27 cellular contexts compared by ENCODE assay signal in the genomic region with DNA sequence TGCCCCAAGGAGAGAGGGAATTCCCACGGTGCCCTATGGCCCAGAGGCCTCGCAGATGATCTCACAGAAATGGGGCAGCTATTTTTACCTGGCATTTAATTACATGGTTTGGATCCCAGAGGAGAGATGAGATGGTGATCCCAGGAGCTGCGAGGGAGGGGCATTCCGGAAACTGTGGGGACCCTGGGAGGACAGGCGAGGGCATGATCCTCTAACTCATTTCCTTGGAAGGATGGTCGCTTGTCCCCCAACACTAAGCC. TPM values are rescaled to one million over a fixed set of nuclear protein-coding genes. Genes with fewer than 3 reads are reported as not detected.
DNase-seq lines count a peak whose midpoint lies in the region; ATAC-seq, FAIRE-seq and TF ChIP-seq lines count a peak whose summit lies in the region.
"Had no signal": no experiment of that assay in that cellular context is flagged by ENCODE, and none has a peak within 500 bp of the region (broad histone marks: within the 10 kb centered on the region; RNA-seq: fewer than 3 reads in every experiment).

No MANE protein-coding gene starts in this region.

- ATAC-seq in GM12878 = no peak
- ATAC-seq in gastrocnemius medialis = peak; percentile 75 to 80
- no peak for ATAC-seq in aorta (ENCODE audit: low FRiP score)
- ATAC-seq: GM23338 had no signal

- TF ChIP-seq POLR2A in GM12878 (IDR thresholded peaks at IDR 0.05; ENCODE audit: low read depth, low read length) (0 out of 2 replicates have a peak, but pooled peaks have one; percentile 24), gastrocnemius medialis (IDR thresholded peaks at IDR 0.05) (no peak)

- SMC1A ChIA-PET in GM12878 (lab: Charles Lee; ENCODE audit: uncharacterized antibody, unreplicated experiment) = interaction anchor here (0.8 to 1.4 kb wide), 4 partner anchors 11 to 97 kb away, joined by 3 to 4 read pairs (median 3); no protein-coding TSS in a partner anchor

- DNase-seq in GM12878 (ENCODE audit: low read depth, low spot score) = no peak
- DNase-seq in gastrocnemius medialis = peak; percentile 23 to 41
- no peak for DNase-seq in CD1c-positive myeloid dendritic cell (ENCODE audit: extremely low spot score)
- no peak for DNase-seq in aorta
- no peak for DNase-seq in pons (ENCODE audit: low spot score)
- DNase-seq in tibial artery = no peak
- DNase-seq: AML-193, DMS153, DND-41, HCEC 1CT, Kasumi-1, NCI-H1105, NCI-H1436 treated with DMSO at 0.1 percent for 48 hours, NCI-H1930, NCI-H2107, NCI-H446 treated with DMSO at 0.1 percent for 48 hours, NCI-H526 treated with DMSO at 0.1 percent for 48 hours, OCI-M1, Peyer's patch, SIG-M5, SW 1271 had no signal

- BruUV-seq in GM12878 (replicated peaks; lab: Mats Ljungman, UMichigan) = no TSS peak

- H3K4me3 ChIP-seq in BLaER1 treated with 17β-estradiol and CSF1 and Interleukin-3, amounts not matched to agents 10 nM and 100 nM = no peak overlapping the region
- H3K4me3 ChIP-seq in OCI-LY1 (ENCODE audit: low read depth, low read length, poor library complexity, severe bottlenecking) (no peak overlapping the region), GM12878 (no peak overlapping the region), gastrocnemius medialis (peak overlapping the region in 1 of 4 donors; percentile 7), aorta (ENCODE audit: low read length in 2 of 2) (no peak overlapping the region), tibial artery (no peak overlapping the region)
- H3K4me3 ChIP-seq: GM23338, Peyer's patch, SK-N-MC had no signal

- no peak overlapping the region for H3K9ac ChIP-seq in BLaER1 treated with 17β-estradiol and CSF1 and Interleukin-3, amounts not matched to agents 10 nM and 100 nM
- H3K9ac ChIP-seq in OCI-LY1 (ENCODE audit: low read length) (no peak overlapping the region), GM12878 (ENCODE audit: control insufficient read depth, insufficient read depth, low read length) (peak overlapping the region; percentile 22; the same call in 1 of the 2 replicates)

- H3K9me2 ChIP-seq in OCI-LY1 (ENCODE audit: low read depth, low read length) = no peaks in the 10 kb centered on the region

- peak overlapping the region in 3 of 11 experiments; percentile 1 to 12 (median 11); a peak in 2 of 22 replicates for H3K27ac ChIP-seq in BLaER1 treated with 17β-estradiol and CSF1 and Interleukin-3, amounts not matched to agents 10 nM and 100 nM
- H3K27ac ChIP-seq in OCI-LY1 (ENCODE audit: low read depth, low read length, poor library complexity, severe bottlenecking) = peak overlapping the region; percentile 68
- peak overlapping the region; percentile 24; the same call in 1 of the 2 replicates for H3K27ac ChIP-seq in GM12878 (ENCODE audit: control insufficient read depth, insufficient read depth)
- peak overlapping the region; percentile 81 to 87 (median 84) for H3K27ac ChIP-seq in gastrocnemius medialis
- H3K27ac ChIP-seq in aorta (ENCODE audit: low read depth in 1 of 2, low read length in 2 of 2) = no peak overlapping the region
- no peak overlapping the region for H3K27ac ChIP-seq in tibial artery
- H3K27ac ChIP-seq: HL-60, Peyer's patch, SK-N-MC had no signal

- WGBS in GM12878 (ENCODE audit: insufficient coverage, insufficient replicate concordance, low lambda C conversion rate, missing lambda C conversion rate) = 59% methylated on average over 6 of the region's 6 CpGs
- 82% methylated on average over 6 of the region's 6 CpGs for WGBS in aorta, 2 donors

- TF ChIP-seq CTCF in OCI-LY1 (IDR thresholded peaks at IDR 0.05; ENCODE audit: low read length) = no peak
- no peak for TF ChIP-seq CTCF in GM12878 (IDR thresholded peaks at IDR 0.05 in 2 of 3, conservative IDR thresholded peaks at IDR 0.05 in 1 of 3; ENCODE audit: control insufficient read depth in 2 of 3, extremely low read depth in 1 of 3, insufficient read depth in 1 of 3, low read depth in 3 of 3, low read length in 3 of 3)
- TF ChIP-seq CTCF in gastrocnemius medialis (IDR thresholded peaks at IDR 0.05 in 4 of 5, conservative IDR thresholded peaks at IDR 0.05 in 1 of 5) = no peak
- TF ChIP-seq CTCF in tibial artery (IDR thresholded peaks at IDR 0.05) = no peak

- H2AFZ ChIP-seq in OCI-LY1 (ENCODE audit: low read length) (no peak overlapping the region), GM12878 (ENCODE audit: control insufficient read depth, low read depth, low read length) (no peak overlapping the region)
- H2AFZ ChIP-seq: GM23338 had no signal

- no peak for TF ChIP-seq EP300 in GM12878 (IDR thresholded peaks at IDR 0.05; ENCODE audit: borderline replicate concordance in 1 of 2, control insufficient read depth in 1 of 2, low read depth in 2 of 2, low read length in 2 of 2)

- peaks cover 50 to 100% (median 92%) of the 10 kb centered on the region in 11 experiments for H4K20me1 ChIP-seq in BLaER1 treated with 17β-estradiol and CSF1 and Interleukin-3, amounts not matched to agents 10 nM and 100 nM
- H4K20me1 ChIP-seq in OCI-LY1 (ENCODE audit: insufficient read depth, low read length) (no peaks in the 10 kb centered on the region), GM12878 (ENCODE audit: control insufficient read depth, insufficient read depth) (no peaks in the 10 kb centered on the region; the same call in 1 of the 2 replicates)

- H3K27me3 ChIP-seq in BLaER1 treated with 17β-estradiol and CSF1 and Interleukin-3, amounts not matched to agents 10 nM and 100 nM = no peaks in the 10 kb centered on the region
- H3K27me3 ChIP-seq in OCI-LY1 (ENCODE audit: insufficient read depth, low read length) (no peaks in the 10 kb centered on the region), GM12878 (replicated peaks in 1 of 2; ENCODE audit: control insufficient read depth in 2 of 2, insufficient read depth in 2 of 2, low read length in 1 of 2) (no peaks in the 10 kb centered on the region), gastrocnemius medialis (no peaks in the 10 kb centered on the region), aorta (ENCODE audit: control insufficient read depth in 1 of 2, insufficient read depth in 2 of 2, low read length in 1 of 2) (no peaks in the 10 kb centered on the region), tibial artery (peaks cover 0 to 44% of the 10 kb centered on the region in 2 donors)
- H3K27me3 ChIP-seq: Peyer's patch had no signal

- H3K79me2 ChIP-seq in OCI-LY1 (ENCODE audit: insufficient read depth, low read length) (peaks cover 20% of the 10 kb centered on the region; the same call in 1 of the 2 replicates), GM12878 (ENCODE audit: control insufficient read depth, insufficient read depth, low read length) (peaks cover 67% of the 10 kb centered on the region)

- no peak for FAIRE-seq in GM12878 (lab: Jason Lieb, UNC)
- FAIRE-seq: A204.1 had no signal

- intact Hi-C loops in GM12878 (cut with micrococcal nuclease; ENCODE audit: unreplicated experiment) = no loop called here
- intact Hi-C loops in gastrocnemius medialis (cut with DNase I; ENCODE audit: low total_unique reads) = no loop called here
- intact Hi-C loops in aorta (cut with DNase I) = no loop called here
- intact Hi-C loops in tibial artery (cut with DNase I; ENCODE audit: low total_unique reads) = no loop called here

- H3K36me3 ChIP-seq in BLaER1 treated with 17β-estradiol and CSF1 and Interleukin-3, amounts not matched to agents 10 nM and 100 nM = peaks cover 9 to 51% (median 19%) of the 10 kb centered on the region in 11 experiments; a peak in 21 of 22 replicates
- H3K36me3 ChIP-seq in OCI-LY1 (ENCODE audit: insufficient read depth, low read length) (peaks cover 23% of the 10 kb centered on the region), GM12878 (ENCODE audit: control insufficient read depth in 2 of 2, insufficient read depth in 2 of 2, low read length in 1 of 2) (peaks cover 1 to 5% of the 10 kb centered on the region in 2 experiments), gastrocnemius medialis (no peaks in the 10 kb centered on the region), aorta (ENCODE audit: control insufficient read depth in 1 of 2, insufficient read depth in 2 of 2, low read length in 1 of 2) (no peaks in the 10 kb centered on the region), tibial artery (no peaks in the 10 kb centered on the region)
- H3K36me3 ChIP-seq: Peyer's patch had no signal

- peaks cover 58 to 83% (median 69%) of the 10 kb centered on the region in 10 experiments for H3K4me1 ChIP-seq in BLaER1 treated with 17β-estradiol and CSF1 and Interleukin-3, amounts not matched to agents 10 nM and 100 nM
- H3K4me1 ChIP-seq in OCI-LY1 (ENCODE audit: insufficient read depth, low read length, severe bottlenecking) = peaks cover 51% of the 10 kb centered on the region
- peaks cover 61% of the 10 kb centered on the region for H3K4me1 ChIP-seq in GM12878 (ENCODE audit: control insufficient read depth, insufficient read depth, low read length)
- H3K4me1 ChIP-seq in gastrocnemius medialis = peaks cover 40 to 42% of the 10 kb centered on the region in 2 donors
- H3K4me1 ChIP-seq in aorta (ENCODE audit: control insufficient read depth in 1 of 2, insufficient read depth in 2 of 2, low read length in 2 of 2) = no peaks in the 10 kb centered on the region
- H3K4me1 ChIP-seq in tibial artery = no peaks in the 10 kb centered on the region

- H3K9me3 ChIP-seq in BLaER1 treated with 17β-estradiol and CSF1 and Interleukin-3, amounts not matched to agents 10 nM and 100 nM (replicated peaks in 1 of 11) = no peaks in the 10 kb centered on the region
- H3K9me3 ChIP-seq in OCI-LY1 (ENCODE audit: low read length) = no peaks in the 10 kb centered on the region
- H3K9me3 ChIP-seq in GM12878 (replicated peaks; ENCODE audit: control insufficient read depth, insufficient read depth, low read length) = no peaks in the 10 kb centered on the region
- H3K9me3 ChIP-seq in gastrocnemius medialis = no peaks in the 10 kb centered on the region
- H3K9me3 ChIP-seq in aorta (ENCODE audit: control insufficient read depth, low read length) = no peaks in the 10 kb centered on the region
- H3K9me3 ChIP-seq in tibial artery = no peaks in the 10 kb centered on the region
- H3K9me3 ChIP-seq: Peyer's patch had no signal

- RAD21 ChIA-PET in GM12878 (lab: Charles Lee; ENCODE audit: unreplicated experiment) = interaction anchor here (1.1 to 2.9 kb wide), 3 partner anchors 8 to 11 kb away, joined by 3 to 13 read pairs (median 6); no protein-coding TSS in a partner anchor

- no peak for TF ChIP-seq RAD21 in GM12878 (IDR thresholded peaks at IDR 0.05; ENCODE audit: insufficient read depth, low read depth, low read length)

- in situ Hi-C loops in GM12878 (cut with MboI) (no loop called here), gastrocnemius medialis (cut with MboI; ENCODE audit: low sequenced_read_pairs in 4 of 4) (no loop called here)

- POLR2A ChIA-PET in GM12878 (lab: Charles Lee) = interaction anchor here (0.7 to 2.3 kb wide), 3 partner anchors 9 to 42 kb away, joined by 3 to 9 read pairs (median 3); a partner anchor contains a TSS

- CTCF ChIA-PET in GM12878 (lab: Yijun Ruan, JAX) = interaction anchor here (1.0 to 1.2 kb wide), 2 partner anchors 8 to 95 kb away, joined by 3 to 4 read pairs; no protein-coding TSS in a partner anchor

- H3K4me2 ChIP-seq in BLaER1 treated with 17β-estradiol and CSF1 and Interleukin-3, amounts not matched to agents 10 nM and 100 nM = peak overlapping the region; percentile 58 to 81 (median 76)
- no peak overlapping the region for H3K4me2 ChIP-seq in OCI-LY1 (ENCODE audit: low read length)
- H3K4me2 ChIP-seq in GM12878 (ENCODE audit: control insufficient read depth, insufficient read depth) = peak overlapping the region; percentile 13; the same call in 1 of the 2 replicates

- H3F3A ChIP-seq in OCI-LY1 (ENCODE audit: insufficient read depth, low read length) = no peaks in the 10 kb centered on the region

RNA-seq across cellular contexts. Expression of a gene that starts 9.4 kb away (rescaled TPM):
- 23.0 and 36.2 TPM in 2 replicates for total RNA-seq in GM12878 (2013; cell fraction: nucleolus; rRNA removed)
- 17.7 and 29.7 TPM in 2 replicates for total RNA-seq in GM12878 (2014; rRNA removed)
- total RNA-seq in GM12878 (2014; rRNA removed; fragmentation: Illumina TruSeq; extraction: Trizol) = 6.2 and 7.4 TPM in 2 replicates
- 54.1 and 55.1 TPM in 2 replicates for total RNA-seq in GM12878 (2021)
- polyA plus RNA-seq in GM12878 (2011; ENCODE audit: low read depth) = 4.9 TPM
- polyA plus RNA-seq in GM12878 (2011; rRNA removed) = 4.4 and 6.1 TPM in 2 replicates
- polyA plus RNA-seq in GM12878 (2011; cell fraction: cytosol; rRNA removed) = 11.5 and 16.0 TPM in 2 replicates
- 10.7 and 19.6 TPM in 2 replicates for polyA plus RNA-seq in GM12878 (2011; cell fraction: nucleus; rRNA removed)
- 28.7 and 31.7 TPM in 2 replicates for polyA plus RNA-seq in GM12878 (2012)
- polyA plus RNA-seq in GM12878 (2014; fragmentation: Illumina TruSeq; extraction: Trizol) = 1.2 and 6.7 TPM in 2 replicates
- polyA plus RNA-seq in GM12878 (2014; fragmentation: Nextera tagmentation; extraction: Ambion mirVana) = under 1 TPM in 1 of 2 experiments, not detected in 1; 0.13 TPM
- 30.6 and 37.2 TPM in 2 replicates for polyA plus RNA-seq in GM12878 (2014; rRNA removed)
- polyA plus RNA-seq in GM12878 (2016; fragmentation: Nextera tagmentation; extraction: Ambion mirVana) = 10 to 100 TPM in 1 of 2 experiments, 1 to 10 TPM in 1; 1.4 to 24.6 TPM
- polyA minus RNA-seq in GM12878 (2011; rRNA and poly(A)+ RNA removed) = 9.5 and 10.2 TPM in 2 replicates
- polyA minus RNA-seq in GM12878 (2011; cell fraction: cytosol; rRNA and poly(A)+ RNA removed) = 9.9 and 12.2 TPM in 2 replicates
- 3.9 and 7.9 TPM in 2 replicates for polyA minus RNA-seq in GM12878 (2011; cell fraction: nucleus; rRNA and poly(A)+ RNA removed)
- 10 to 100 TPM; 32.7 to 62.0 (median 43.5) TPM for total RNA-seq in gastrocnemius medialis
- total RNA-seq in aorta = 10 to 100 TPM in 1 of 2 donors, 1 to 10 TPM in 1; 5.5 to 15.6 TPM
- 1 to 10 TPM in 1 of 2 donors, under 1 TPM in 1; 0.50 to 2.4 TPM for polyA plus RNA-seq in aorta

Comparison
In these comparisons a context has a peak if more than half of its experiments do, and no peak if none do; other contexts are left out.
1. H3K27ac ChIP-seq: peak in OCI-LY1 (single experiment), GM12878 (single experiment) and gastrocnemius medialis (4 of 4); none in aorta (0 of 2) and tibial artery (0 of 2).
2. ATAC-seq: peak in gastrocnemius medialis (2 of 2); none in GM12878 (single experiment) and aorta (single experiment).
3. DNase-seq: peak in gastrocnemius medialis (2 of 2); none in GM12878 (single experiment), CD1c-positive myeloid dendritic cell (single experiment), aorta (0 of 2), pons (single experiment) and tibial artery (0 of 2).